ENCODE assay signal across 17 cellular contexts in the genomic region with DNA sequence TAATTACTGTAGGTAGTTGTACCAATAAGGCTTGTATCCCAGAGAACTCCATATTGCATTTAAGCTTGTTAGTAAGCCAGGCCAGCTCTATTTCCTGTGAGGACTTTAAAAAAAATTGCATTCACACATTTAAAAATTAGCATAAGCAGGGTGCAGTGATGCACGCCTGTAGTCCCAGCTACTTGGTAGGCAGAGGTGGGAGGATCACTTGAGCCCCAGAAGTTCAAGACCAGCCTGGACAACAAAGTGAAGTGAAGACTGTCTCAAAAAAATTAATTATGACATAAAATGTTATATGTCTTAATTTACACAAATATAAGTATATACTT. TPM values are rescaled to one million over a fixed set of nuclear protein-coding genes. Genes with fewer than 3 reads are reported as not detected.
DNase-seq lines count a peak whose midpoint lies in the region; ATAC-seq and TF ChIP-seq lines count a peak whose summit lies in the region.
"Had no signal": no experiment of that assay in that cellular context is flagged by ENCODE, and none has a peak within 500 bp of the region (broad histone marks: within the 10 kb centered on the region; RNA-seq: fewer than 3 reads in every experiment).

No MANE protein-coding gene starts in this region.

- no peak for ATAC-seq in HG03135 (IDR thresholded peaks at IDR 0.05; ENCODE audit: unreplicated experiment)
- ATAC-seq: PC-3 had no signal

- 92 to 98% methylated on average over 1 of the region's 1 CpG for WGBS in thyroid gland, 2 donors

- H3K4me3 Mint-ChIP-seq in activated naive CD4-positive, alpha-beta T cell treated with anti-CD3 and anti-CD28 coated beads, Interleukin-2, amount 10 ng/mL, durations not matched to agents 7 days and 5 days, result no peak overlapping the region
- H3K4me3 Mint-ChIP-seq in brain, result no peak overlapping the region

- H4K20me1 ChIP-seq in Karpas-422 (ENCODE audit: insufficient read depth, low read depth, low read length), result no peaks in the 10 kb centered on the region

- H3K27me3 ChIP-seq in Karpas-422 (ENCODE audit: low read length) (no peaks in the 10 kb centered on the region), thyroid gland (no peaks in the 10 kb centered on the region)

- H3K27ac Mint-ChIP-seq in activated naive CD4-positive, alpha-beta T cell treated with anti-CD3 and anti-CD28 coated beads, Interleukin-2, amount 10 ng/mL, durations not matched to agents 7 days and 5 days, result peak overlapping the region; percentile 33
- H3K27ac Mint-ChIP-seq in brain, result peak overlapping the region; percentile 8 to 86 (median 43)

- no peaks in the 10 kb centered on the region for H3K79me2 ChIP-seq in Karpas-422 (ENCODE audit: low read length)

- H3K4me2 ChIP-seq in Karpas-422 (ENCODE audit: low read depth, low read length, poor library complexity, severe bottlenecking), result peak overlapping the region; percentile 79

- CTCF ChIA-PET in activated naive CD4-positive, alpha-beta T cell treated with anti-CD3 and anti-CD28 coated beads, Interleukin-2, amount 10 ng/mL, durations not matched to agents 7 days and 5 days (lab: Charles Lee), result no interaction called here

- H3K4me1 ChIP-seq in Karpas-422 (ENCODE audit: low read length) (peaks cover 49% of the 10 kb centered on the region), thyroid gland (peaks cover 31 to 33% of the 10 kb centered on the region in 2 donors)
- H3K4me1 ChIP-seq: HAP-1 had no signal

- peak overlapping the region; percentile 55 for H3K9ac ChIP-seq in Karpas-422 (ENCODE audit: low read length)

- no peak for TF ChIP-seq POLR2A in thyroid gland (IDR thresholded peaks at IDR 0.05)

- H3K9me3 ChIP-seq in Karpas-422 (ENCODE audit: low read length) (no peaks in the 10 kb centered on the region), thyroid gland (no peaks in the 10 kb centered on the region)

- no peaks in the 10 kb centered on the region for H3K9me3 Mint-ChIP-seq in activated naive CD4-positive, alpha-beta T cell treated with anti-CD3 and anti-CD28 coated beads, Interleukin-2, amount 10 ng/mL, durations not matched to agents 7 days and 5 days
- peaks cover 8 to 23% (median 17%) of the 10 kb centered on the region in 5 experiments for H3K9me3 Mint-ChIP-seq in brain

- H3K36me3 ChIP-seq in Karpas-422 (ENCODE audit: insufficient read depth, low read length) (no peaks in the 10 kb centered on the region), thyroid gland (no peaks in the 10 kb centered on the region)
- H3K36me3 ChIP-seq: HAP-1 had no signal

- no peaks in the 10 kb centered on the region for H3K4me1 Mint-ChIP-seq in activated naive CD4-positive, alpha-beta T cell treated with anti-CD3 and anti-CD28 coated beads, Interleukin-2, amount 10 ng/mL, durations not matched to agents 7 days and 5 days
- peaks cover 21% of the 10 kb centered on the region for H3K4me1 Mint-ChIP-seq in brain

- intact Hi-C loops in thyroid gland (cut with DNase I), result no loop called here

- H3K4me3 ChIP-seq in Karpas-422 (ENCODE audit: low read length), result peak overlapping the region; percentile 53
- no peak overlapping the region for H3K4me3 ChIP-seq in thyroid gland (replicated peaks in 1 of 3)
- H3K4me3 ChIP-seq: HAP-1 had no signal

- H2AFZ ChIP-seq in Karpas-422 (ENCODE audit: low read length), result no peak overlapping the region

- no peaks in the 10 kb centered on the region for H3K27me3 Mint-ChIP-seq in activated naive CD4-positive, alpha-beta T cell treated with anti-CD3 and anti-CD28 coated beads, Interleukin-2, amount 10 ng/mL, durations not matched to agents 7 days and 5 days
- no peaks in the 10 kb centered on the region for H3K27me3 Mint-ChIP-seq in brain

- no peaks in the 10 kb centered on the region for H3K9me2 ChIP-seq in Karpas-422 (replicated peaks; ENCODE audit: insufficient read depth, low read length)

- peak overlapping the region; percentile 99 for H3K27ac ChIP-seq in Karpas-422 (ENCODE audit: low read length)
- H3K27ac ChIP-seq in thyroid gland, result peak overlapping the region in 2 of 3 donors; percentile 3 to 10
- H3K27ac ChIP-seq: C4-2B, RWPE1 had no signal

- TF ChIP-seq CTCF in brain (conservative IDR thresholded peaks at IDR 0.05), result no peak
- no peak for TF ChIP-seq CTCF in thyroid gland (IDR thresholded peaks at IDR 0.05)

- no peak for DNase-seq in activated naive CD4-positive, alpha-beta T cell treated with anti-CD3 and anti-CD28 coated beads, Interleukin-2, amount 10 ng/mL, durations not matched to agents 7 days and 5 days
- DNase-seq in activated naive CD4-positive, alpha-beta T cell treated with anti-CD3 and anti-CD28 coated beads, Interleukin-2, amount 50 U/mL, for 16 hours, result no peak
- DNase-seq in Karpas-422 (peak; percentile 75), thyroid gland (no peak), NCI-H526 treated with DMSO at 0.1 percent for 48 hours (lab: John Stamatoyannopoulos, UW) (no peak), medulla oblongata (ENCODE audit: extremely low spot score) (no peak)
- DNase-seq: EL; NCI-H1436; NCI-H2029 treated with DMSO at 0.1 percent for 48 hours; NCI-H510A treated with DMSO at 0.1 percent for 48 hours; NK-92 treated with Interleukin-12 subunit alpha and Interleukin-12 subunit beta, amount 100 ng/mL, for 24 hours; PC-3 had no signal

- no peaks in the 10 kb centered on the region for H3K36me3 Mint-ChIP-seq in activated naive CD4-positive, alpha-beta T cell treated with anti-CD3 and anti-CD28 coated beads, Interleukin-2, amount 10 ng/mL, durations not matched to agents 7 days and 5 days
- H3K36me3 Mint-ChIP-seq in brain, result peaks cover 19% of the 10 kb centered on the region

RNA-seq across cellular contexts. Expression of a gene that starts 28.7 kb away (rescaled TPM):
- total RNA-seq in Karpas-422 (2014; rRNA removed; shearing (Covaris generic); ENCODE audit: low replicate concordance), result 9.9 and 21.5 TPM in 2 replicates
- polyA plus RNA-seq in brain (ENCODE audit: insufficient read depth, low read depth, low replicate concordance), result 89.7 TPM
- 10 to 100 TPM; 60.3 to 97.0 (median 79.8) TPM for total RNA-seq in thyroid gland
